Comparison of ENCODE assay signal across 31 cellular contexts in the genomic region with DNA sequence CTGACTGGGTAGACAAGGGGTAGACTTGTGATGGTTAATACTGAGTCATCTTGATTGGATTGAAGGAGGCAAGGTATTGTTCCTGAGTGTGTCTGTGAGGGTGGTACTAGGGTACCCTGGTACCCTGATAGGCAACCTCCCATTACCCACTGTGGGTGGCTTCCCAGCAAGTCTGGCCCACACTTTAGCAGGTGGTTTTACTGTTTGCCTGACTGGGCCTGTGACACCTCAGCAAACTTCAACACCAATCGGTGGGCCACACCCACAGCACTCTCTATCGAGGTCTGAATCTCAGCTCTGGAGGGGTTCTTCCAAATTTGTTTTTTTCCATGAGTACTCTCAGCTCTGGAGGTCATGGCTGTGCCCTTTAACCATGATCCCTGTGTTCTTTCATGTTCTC. TPM values are rescaled to one million over a fixed set of nuclear protein-coding genes. Genes with fewer than 3 reads are reported as not detected.
"Had no signal": no experiment of that assay in that cellular context is flagged by ENCODE, and none has a peak within 500 bp of the region (broad histone marks: within the 10 kb centered on the region; RNA-seq: fewer than 3 reads in every experiment).

No MANE protein-coding gene starts in this region.

- ATAC-seq: left colon; left lung; lower lobe of right lung; right lobe of liver; stimulated activated memory B cell treated with anti-CD40 and anti-IgM and Interleukin-4, amounts not matched to agents 10 μg/mL and 1 μg/mL and 100 μg/mL, for 72 hours had no signal

- H3K36me3 Mint-ChIP-seq: immature natural killer cell; mesothelial cell of epicardium; stimulated activated memory B cell treated with anti-CD40 and anti-IgM and Interleukin-4, amounts not matched to agents 10 μg/mL and 1 μg/mL and 100 μg/mL, for 72 hours had no signal

- H3K27me3 ChIP-seq: ovary, right atrium auricular region, right lobe of liver, uterus had no signal

- H3K4me3 Mint-ChIP-seq: mesothelial cell of epicardium; naive B cell; nephron; neural crest cell; stimulated activated memory B cell treated with anti-CD40 and anti-IgM and Interleukin-4, amounts not matched to agents 10 μg/mL and 1 μg/mL and 100 μg/mL, for 72 hours had no signal

- H3K9me3 Mint-ChIP-seq: neural crest cell had no signal

- H3K4me3 ChIP-seq: left lung, lower lobe of right lung, ovary, right atrium auricular region, right lobe of liver, smooth muscle cell, suprapubic skin, thoracic aorta, tibial artery, uterus had no signal

- H3K4me1 Mint-ChIP-seq: mesothelial cell of epicardium; naive B cell; nephron; neural crest cell; stimulated activated memory B cell treated with anti-CD40 and anti-IgM and Interleukin-4, amounts not matched to agents 10 μg/mL and 1 μg/mL and 100 μg/mL, for 72 hours had no signal

- H3K27ac ChIP-seq: left lung, lower lobe of right lung, ovary, right atrium auricular region, right lobe of liver, suprapubic skin, thoracic aorta, tibial artery, uterus had no signal

- H3K36me3 ChIP-seq: left lung, lower lobe of right lung, ovary, right atrium auricular region, right lobe of liver, suprapubic skin, thoracic aorta, tibial artery, uterus had no signal

- H3K4me2 ChIP-seq: smooth muscle cell had no signal

- H3K4me1 ChIP-seq: left lung, lower lobe of right lung, right atrium auricular region, right lobe of liver, suprapubic skin, tibial artery, uterus had no signal

- DNase-seq: hypothalamus; immature natural killer cell; kidney; left colon; left lung; lower lobe of right lung; mammary epithelial cell; mesenchymal stem cell; naive B cell; nucleus accumbens; ovary; right lobe of liver; stimulated activated CD4-positive, alpha-beta T cell treated with anti-CD3 and anti-CD28 coated beads, Interleukin-1b, Interleukin-23, amount 100 ng/mL, for 48 hours; stimulated activated CD4-positive, alpha-beta T cell treated with anti-CD3 and anti-CD28 coated beads, Interleukin-2, amount 100 ng/mL, for 48 hours; stimulated activated CD4-positive, alpha-beta T cell treated with anti-CD3 and anti-CD28 coated beads, Interleukin-4, amount 100 ng/mL, for 4 hours; stimulated activated CD8-positive, alpha-beta memory T cell treated with anti-CD3 and anti-CD28 coated beads, Interleukin-4, amount 100 ng/mL, for 48 hours; stimulated activated naive CD4-positive, alpha-beta T cell treated with Interleukin-2 at 50 U/mL for 16 hours; tibial artery; trophoblast cell; uterus had no signal

- H3K9me3 ChIP-seq: left lung, lower lobe of right lung, ovary, right atrium auricular region, right lobe of liver, suprapubic skin, thoracic aorta, tibial artery, uterus had no signal

- H3K27ac Mint-ChIP-seq: mesothelial cell of epicardium; nephron; progenitor cell of endocrine pancreas; stimulated activated memory B cell treated with anti-CD40 and anti-IgM and Interleukin-4, amounts not matched to agents 10 μg/mL and 1 μg/mL and 100 μg/mL, for 72 hours had no signal

RNA-seq across cellular contexts. Expression of gene SH3GL3, which starts 24.6 kb away (rescaled TPM):
- total RNA-seq: mononuclear cell, right lobe of liver, subcutaneous adipose tissue had no signal
